10 cellular contexts compared by ENCODE assay signal in genomic region chr9:113609562-113610318, GRCh38.
DNase-seq lines count a peak whose midpoint lies in the region; ATAC-seq and TF ChIP-seq lines count a peak whose summit lies in the region.
"Had no signal": no experiment of that assay in that cellular context is flagged by ENCODE, and none has a peak within 500 bp of the region (broad histone marks: within the 10 kb centered on the region; RNA-seq: fewer than 3 reads in every experiment).

No MANE protein-coding gene starts in this region.

- TF ChIP-seq CTCF in mammary epithelial cell (conservative IDR thresholded peaks at IDR 0.05 in 1 of 2, IDR thresholded peaks at IDR 0.05 in 1 of 2; ENCODE audit: extremely low read depth in 1 of 2, insufficient read depth in 1 of 2, low read depth in 1 of 2, low read length in 2 of 2) = no peak

- in situ Hi-C loops in mammary epithelial cell (cut with MboI; ENCODE audit: low sequenced_read_pairs in 2 of 2) = no loop called here

- H3K9me3 ChIP-seq in mammary epithelial cell (replicated peaks; ENCODE audit: insufficient read depth, low read length) = no peaks in the 10 kb centered on the region
- no peaks in the 10 kb centered on the region for H3K9me3 ChIP-seq in iPS-20b (ENCODE audit: insufficient read depth, low read depth, low read length)

- no peak overlapping the region for H3K9ac ChIP-seq in mammary epithelial cell (ENCODE audit: insufficient read depth, low read length)
- peak overlapping the region; percentile 32; the same call in 1 of the 2 replicates for H3K9ac ChIP-seq in iPS-20b (ENCODE audit: low read depth, low read length)

- H3K4me1 ChIP-seq in mammary epithelial cell (ENCODE audit: insufficient read depth, low read length) = peaks cover 5% of the 10 kb centered on the region
- peaks cover 11% of the 10 kb centered on the region; the same call in 1 of the 2 replicates for H3K4me1 ChIP-seq in iPS-20b (ENCODE audit: insufficient read depth, low read length)

- H2AFZ ChIP-seq in mammary epithelial cell (ENCODE audit: low read depth, low read length) = peak overlapping the region; percentile 72

- no peak overlapping the region for H3K4me2 ChIP-seq in mammary epithelial cell (ENCODE audit: insufficient read depth, low read depth, low read length)

- ATAC-seq in HG03378 (IDR thresholded peaks at IDR 0.05; ENCODE audit: unreplicated experiment) = no peak
- ATAC-seq in stimulated activated naive CD8-positive, alpha-beta T cell treated with anti-CD3 and anti-CD28 coated beads, Interleukin-15, Interleukin-2, amounts not matched to agents 100 U/mL and 50 U/mL, for 24 hours = no peak
- ATAC-seq in HG02678 (IDR thresholded peaks at IDR 0.05; ENCODE audit: unreplicated experiment) = no peak

- no TSS peak for BruUV-seq in mammary epithelial cell (replicated peaks; lab: Mats Ljungman, UMichigan)

- H3K27me3 ChIP-seq in H7 (ENCODE audit: control insufficient read depth, insufficient read depth, low read length) = no peaks in the 10 kb centered on the region
- H3K27me3 ChIP-seq in mammary epithelial cell (ENCODE audit: insufficient read depth, low read length) = no peaks in the 10 kb centered on the region
- no peaks in the 10 kb centered on the region for H3K27me3 ChIP-seq in iPS-20b (ENCODE audit: insufficient read depth, low read length)

- WGBS in mammary epithelial cell (ENCODE audit: low coverage, missing lambda C conversion rate) = 31% methylated on average over 18 of the region's 21 CpGs

- no peak overlapping the region for H3K4me3 ChIP-seq in H7 (ENCODE audit: insufficient read depth, low read depth, low read length)
- H3K4me3 ChIP-seq in mammary epithelial cell (replicated peaks in 1 of 3; ENCODE audit: insufficient read depth in 1 of 3, low read depth in 2 of 3, low read length in 3 of 3) = no peak overlapping the region
- H3K4me3 ChIP-seq in iPS-20b (ENCODE audit: low read length) = peak overlapping the region; percentile 8; the same call in 1 of the 2 replicates

- DNase-seq in H7 (peak; percentile 76), mammary epithelial cell (no peak), posterior vena cava (ENCODE audit: low spot score) (peak; percentile 96), activated gamma-delta T cell treated with Interleukin-2 at 50 U/mL for 16 hours (no peak)
- no peak for DNase-seq in stimulated activated naive CD8-positive, alpha-beta T cell treated with anti-CD3 and anti-CD28 coated beads, Interleukin-15, Interleukin-2, amounts not matched to agents 100 U/mL and 50 U/mL, for 24 hours
- DNase-seq: NCI-H2081 had no signal

- H3K79me2 ChIP-seq in mammary epithelial cell (ENCODE audit: insufficient read depth, low read length) = no peaks in the 10 kb centered on the region

- intact Hi-C loops in mammary epithelial cell (cut with micrococcal nuclease) (no loop called here), posterior vena cava (cut with DNase I) (no loop called here)

- H3K27ac ChIP-seq in mammary epithelial cell (ENCODE audit: insufficient read depth, low read depth, low read length) (no peak overlapping the region), iPS-20b (ENCODE audit: low read length) (no peak overlapping the region)
- H3K27ac ChIP-seq: C4-2B had no signal

- no peaks in the 10 kb centered on the region for H3K36me3 ChIP-seq in H7 (replicated peaks; ENCODE audit: control insufficient read depth, insufficient read depth, low read length)
- no peaks in the 10 kb centered on the region for H3K36me3 ChIP-seq in mammary epithelial cell (ENCODE audit: insufficient read depth, low read length)
- H3K36me3 ChIP-seq in iPS-20b (ENCODE audit: insufficient read depth, low read depth, low read length) = no peaks in the 10 kb centered on the region

- CTCF ChIA-PET in mammary epithelial cell (lab: Charles Lee; ENCODE audit: low non-redundant PET) = no interaction called here

- no peaks in the 10 kb centered on the region for H4K20me1 ChIP-seq in mammary epithelial cell (ENCODE audit: insufficient read depth, low read length)

- dilution Hi-C loops in mammary epithelial cell (cut with HindIII; ENCODE audit: low sequenced_read_pairs) = no loop called here

Comparison
In these comparisons a context has a peak if more than half of its experiments do, and no peak if none do; other contexts are left out.
1. DNase-seq: peak in H7 (single experiment) and posterior vena cava (single experiment); none in mammary epithelial cell (single experiment), stimulated activated naive CD8-positive, alpha-beta T cell treated with anti-CD3 and anti-CD28 coated beads, Interleukin-15, Interleukin-2, amounts not matched to agents 100 U/mL and 50 U/mL, for 24 hours (single experiment) and activated gamma-delta T cell treated with Interleukin-2 at 50 U/mL for 16 hours (single experiment).